Comparison of ENCODE assay signal across 12 cellular contexts in genomic region chr6:139736507-139736906, GRCh38.
A peak's percentile ranks its signal among the peaks of the same experiment; 100 is the strongest.
DNase-seq lines count a peak whose midpoint lies in the region; ATAC-seq and TF ChIP-seq lines count a peak whose summit lies in the region.
"Had no signal": no experiment of that assay in that cellular context is flagged by ENCODE, and none has a peak within 500 bp of the region (broad histone marks: within the 10 kb centered on the region; RNA-seq: fewer than 3 reads in every experiment).

No MANE protein-coding gene starts in this region.

- TF ChIP-seq POLR2A in GM18505 (IDR thresholded peaks at IDR 0.05; ENCODE audit: borderline replicate concordance, extremely low read depth, insufficient read depth, insufficient read length), result no peak

- H3K27ac ChIP-seq in colonic mucosa, result no peak overlapping the region
- H3K27ac ChIP-seq: uterus, VCaP had no signal

- DNase-seq in SKM-1 (lab: John Stamatoyannopoulos, UW; ENCODE audit: unreplicated experiment) (peak; percentile 65), colonic mucosa (no peak), EL (no peak), amniotic stem cell (lab: John Stamatoyannopoulos, UW) (no peak), NCI-H2081 treated with DMSO at 0.1 percent for 48 hours (lab: John Stamatoyannopoulos, UW) (no peak)
- DNase-seq: erythroblast, RPMI8226, uterus had no signal

- H3K27me3 ChIP-seq in colonic mucosa, result no peaks in the 10 kb centered on the region
- H3K27me3 ChIP-seq: uterus had no signal

- ATAC-seq in GM18505 (IDR thresholded peaks at IDR 0.05; ENCODE audit: unreplicated experiment), result peak; percentile 85
- peak; percentile 76 for ATAC-seq in GM21619 (IDR thresholded peaks at IDR 0.05; ENCODE audit: unreplicated experiment)
- ATAC-seq in HG03159 (IDR thresholded peaks at IDR 0.05; ENCODE audit: unreplicated experiment), result peak; percentile 78

- H3K4me1 ChIP-seq in colonic mucosa, result no peaks in the 10 kb centered on the region

- H3K9ac ChIP-seq in colonic mucosa (ENCODE audit: low read depth in 2 of 2, low read length in 2 of 2), result no peak overlapping the region

- H3K9me3 ChIP-seq in colonic mucosa, result no peaks in the 10 kb centered on the region
- H3K9me3 ChIP-seq: uterus had no signal

- TF ChIP-seq CTCF in colonic mucosa (IDR thresholded peaks at IDR 0.05), result no peak

- intact Hi-C loops in colonic mucosa (cut with DNase I), result no loop called here

- H3K4me3 ChIP-seq in colonic mucosa, result no peak overlapping the region
- H3K4me3 ChIP-seq: uterus had no signal

- H3K36me3 ChIP-seq in colonic mucosa, result no peaks in the 10 kb centered on the region
- H3K36me3 ChIP-seq: uterus had no signal
